Comparison of ENCODE assay signal across 13 cellular contexts in the genomic region with DNA sequence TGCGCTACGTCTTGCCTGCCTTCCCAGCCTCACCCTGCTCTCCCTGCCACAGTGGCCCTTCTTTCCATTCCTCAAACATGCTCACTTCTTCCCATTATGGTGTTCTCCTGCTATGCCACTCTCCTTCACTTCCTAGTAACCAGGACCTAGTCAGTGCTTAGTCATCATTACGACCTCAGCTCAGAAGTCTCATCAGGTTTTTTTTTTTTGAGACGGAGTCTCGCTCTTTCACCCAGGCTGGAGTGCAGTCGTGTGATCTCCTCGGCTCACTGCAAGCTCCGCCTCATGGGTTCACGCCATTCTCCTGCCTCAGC.
A peak's percentile ranks its signal among the peaks of the same experiment; 100 is the strongest.
DNase-seq lines count a peak whose midpoint lies in the region; ATAC-seq, FAIRE-seq and TF ChIP-seq lines count a peak whose summit lies in the region.
"Had no signal": no experiment of that assay in that cellular context is flagged by ENCODE, and none has a peak within 500 bp of the region (broad histone marks: within the 10 kb centered on the region; RNA-seq: fewer than 3 reads in every experiment).

No MANE protein-coding gene starts in this region.

- WGBS in right lobe of liver (ENCODE audit: insufficient coverage, low coverage, low lambda C conversion rate, missing lambda C conversion rate), result 74% methylated on average over 7 of the region's 9 CpGs
- WGBS in HepG2 (ENCODE audit: low lambda C conversion rate), result 65% methylated on average over 9 of the region's 9 CpGs

- no peaks in the 10 kb centered on the region for H4K20me1 ChIP-seq in HepG2 (ENCODE audit: insufficient read depth, low read length)

- no peak for DNase-seq in right lobe of liver
- DNase-seq in HepG2 (ENCODE audit: low spot score), result no peak
- DNase-seq in hepatic stellate cell (ENCODE audit: low spot score), result peak; percentile 46
- DNase-seq in NCI-H2081 treated with DMSO at 0.1 percent for 48 hours (lab: John Stamatoyannopoulos, UW), result no peak
- no peak for DNase-seq in T1000 (lab: John Stamatoyannopoulos, UW)
- no peak for DNase-seq in dorsolateral prefrontal cortex
- DNase-seq: CD4-positive, CD25-positive, alpha-beta regulatory T cell; heart right ventricle; NCI-H446; WERI-Rb-1 had no signal

- no peak overlapping the region for H3K4me3 ChIP-seq in right lobe of liver
- H3K4me3 ChIP-seq in HepG2 (replicated peaks in 1 of 3; ENCODE audit: insufficient read depth in 1 of 3, low read depth in 2 of 3, low read length in 3 of 3), result no peak overlapping the region
- H3K4me3 ChIP-seq in dorsolateral prefrontal cortex, result no peak overlapping the region
- H3K4me3 ChIP-seq: heart right ventricle had no signal

- FAIRE-seq in HepG2 (lab: Jason Lieb, UNC), result no peak

- no peaks in the 10 kb centered on the region for H3K79me2 ChIP-seq in HepG2 (ENCODE audit: insufficient read depth, low read length)

- no peak overlapping the region for H3K27ac ChIP-seq in right lobe of liver
- no peak overlapping the region for H3K27ac ChIP-seq in HepG2 (ENCODE audit: extremely low read length, insufficient read depth, low read length)
- no peak overlapping the region for H3K27ac ChIP-seq in dorsolateral prefrontal cortex
- H3K27ac ChIP-seq: WERI-Rb-1 had no signal

- no peak for TF ChIP-seq POLR2A in right lobe of liver (IDR thresholded peaks at IDR 0.05)
- no peak for TF ChIP-seq POLR2A in HepG2 (IDR thresholded peaks at IDR 0.05; ENCODE audit: insufficient read depth in 1 of 2, low read depth in 2 of 2, low read length in 2 of 2)

- in situ Hi-C loops in HepG2 (cut with HindIII; ENCODE audit: extremely low pct_ligation_motif_present, low pct_unique_long_range_greater_than_20kb), result no loop called here

- no peak overlapping the region for H3K4me2 ChIP-seq in HepG2 (ENCODE audit: low read depth, low read length)

- no peak overlapping the region for H3K27ac Mint-ChIP-seq in activated T-helper 17 cell treated with anti-CD3 and anti-CD28 coated beads, Interleukin-2, amount 50 U/mL, for 72 hours
- H3K27ac Mint-ChIP-seq: activated naive CD4-positive, alpha-beta T cell treated with anti-CD3 and anti-CD28 coated beads, Interleukin-2, amount 50 U/mL, for 24 hours; CD4-positive, CD25-positive, alpha-beta regulatory T cell had no signal

- H3K9ac ChIP-seq in HepG2 (ENCODE audit: insufficient read depth, low read depth, low read length), result no peak overlapping the region

- intact Hi-C loops in right lobe of liver (cut with DNase I) (no loop called here), HepG2 (cut with micrococcal nuclease; ENCODE audit: unreplicated experiment) (no loop called here), dorsolateral prefrontal cortex (cut with DNase I) (no loop called here)

- TF ChIP-seq EP300 in HepG2 (IDR thresholded peaks at IDR 0.05; ENCODE audit: low read depth in 2 of 2, low read length in 2 of 2) (no peak), HepG2 (CRISPR knock-in tag; IDR thresholded peaks at IDR 0.05; ENCODE audit: borderline replicate concordance) (no peak)

- H2AFZ ChIP-seq in HepG2 (ENCODE audit: low read length), result no peak overlapping the region

- H3K9me3 ChIP-seq in right lobe of liver (no peaks in the 10 kb centered on the region), HepG2 (ENCODE audit: low read length) (no peaks in the 10 kb centered on the region)
- H3K9me3 ChIP-seq: heart right ventricle had no signal

- H3K9me3 Mint-ChIP-seq in activated T-helper 17 cell treated with anti-CD3 and anti-CD28 coated beads, Interleukin-2, amount 50 U/mL, for 72 hours, result no peaks in the 10 kb centered on the region
- H3K9me3 Mint-ChIP-seq: activated naive CD4-positive, alpha-beta T cell treated with anti-CD3 and anti-CD28 coated beads, Interleukin-2, amount 50 U/mL, for 24 hours; CD4-positive, CD25-positive, alpha-beta regulatory T cell had no signal

- no peak for TF ChIP-seq RAD21 in HepG2 (CRISPR knock-in tag; IDR thresholded peaks at IDR 0.05)

- H3K36me3 Mint-ChIP-seq in activated T-helper 17 cell treated with anti-CD3 and anti-CD28 coated beads, Interleukin-2, amount 50 U/mL, for 72 hours (ENCODE audit: low read depth), result peaks cover 6% of the 10 kb centered on the region
- H3K36me3 Mint-ChIP-seq: activated naive CD4-positive, alpha-beta T cell treated with anti-CD3 and anti-CD28 coated beads, Interleukin-2, amount 50 U/mL, for 24 hours; CD4-positive, CD25-positive, alpha-beta regulatory T cell had no signal

- no peaks in the 10 kb centered on the region for H3K4me1 ChIP-seq in right lobe of liver
- H3K4me1 ChIP-seq in HepG2 (ENCODE audit: insufficient read depth, low read length), result peaks cover 13% of the 10 kb centered on the region

- no peaks in the 10 kb centered on the region for H3K27me3 Mint-ChIP-seq in activated T-helper 17 cell treated with anti-CD3 and anti-CD28 coated beads, Interleukin-2, amount 50 U/mL, for 72 hours
- H3K27me3 Mint-ChIP-seq: activated naive CD4-positive, alpha-beta T cell treated with anti-CD3 and anti-CD28 coated beads, Interleukin-2, amount 50 U/mL, for 24 hours had no signal

- CTCF ChIA-PET in HepG2 (lab: Yijun Ruan, JAX; ENCODE audit: low intra/inter-chr PET ratio, low total read pairs), result no interaction called here

- ATAC-seq in right lobe of liver, result peak in 3 of 4 donors; percentile 30 to 65 (median 53)
- no peak; the same call in 2 of the 3 replicates for ATAC-seq in HepG2
- ATAC-seq in activated T-helper 17 cell treated with anti-CD3 and anti-CD28 coated beads, Interleukin-2, amount 50 U/mL, for 72 hours (replicated peaks), result peak; percentile 59
- ATAC-seq in HG03565 (IDR thresholded peaks at IDR 0.05; ENCODE audit: unreplicated experiment), result no peak

- no peak for TF ChIP-seq CTCF in right lobe of liver (IDR thresholded peaks at IDR 0.05)
- no peak for TF ChIP-seq CTCF in HepG2 (CRISPR knock-in tag; IDR thresholded peaks at IDR 0.05)
- TF ChIP-seq CTCF in dorsolateral prefrontal cortex (IDR thresholded peaks at IDR 0.05 in 54 of 56, conservative IDR thresholded peaks at IDR 0.05 in 2 of 56; ENCODE audit: low read depth in 1 of 56, partially characterized antibody in 56 of 56), result no peak

- H3K4me1 Mint-ChIP-seq in activated T-helper 17 cell treated with anti-CD3 and anti-CD28 coated beads, Interleukin-2, amount 50 U/mL, for 72 hours, result peaks cover 19% of the 10 kb centered on the region
- H3K4me1 Mint-ChIP-seq: activated naive CD4-positive, alpha-beta T cell treated with anti-CD3 and anti-CD28 coated beads, Interleukin-2, amount 50 U/mL, for 24 hours had no signal

- POLR2A ChIA-PET in HepG2 (lab: Yijun Ruan, JAX), result no interaction called here

- BruUV-seq in HepG2 (replicated peaks; lab: Mats Ljungman, UMichigan), result no TSS peak

- peak overlapping the region; percentile 1 for H3K4me3 Mint-ChIP-seq in activated T-helper 17 cell treated with anti-CD3 and anti-CD28 coated beads, Interleukin-2, amount 50 U/mL, for 72 hours
- H3K4me3 Mint-ChIP-seq: activated naive CD4-positive, alpha-beta T cell treated with anti-CD3 and anti-CD28 coated beads, Interleukin-2, amount 50 U/mL, for 24 hours; CD4-positive, CD25-positive, alpha-beta regulatory T cell had no signal

- H3K27me3 ChIP-seq in right lobe of liver (no peaks in the 10 kb centered on the region), HepG2 (ENCODE audit: control insufficient read depth in 1 of 2, insufficient read depth in 2 of 2, low read length in 2 of 2) (peaks cover 0 to 2% of the 10 kb centered on the region in 2 experiments; a peak in 1 of 5 replicates), dorsolateral prefrontal cortex (no peaks in the 10 kb centered on the region)
- H3K27me3 ChIP-seq: heart right ventricle had no signal

- H3K36me3 ChIP-seq in right lobe of liver (no peaks in the 10 kb centered on the region), HepG2 (replicated peaks in 1 of 2; ENCODE audit: control insufficient read depth in 1 of 2, insufficient read depth in 2 of 2, low read length in 2 of 2) (no peaks in the 10 kb centered on the region)
- H3K36me3 ChIP-seq: heart right ventricle, WERI-Rb-1 had no signal

TF ChIP-seq in HepG2, 621 proteins besides CTCF, POLR2A, EP300 and RAD21:
- TF ChIP-seq PCBP1 (IDR thresholded peaks at IDR 0.05; ENCODE audit: borderline replicate concordance, low read depth, low read length) (no peak), MAFK (conservative IDR thresholded peaks at IDR 0.05 in 1 of 2, IDR thresholded peaks at IDR 0.05 in 1 of 2; ENCODE audit: low read length in 2 of 2) (peak in 1 of 2 experiments; percentile 33; a peak in 2 of 4 replicates)

Comparison
In these comparisons a context has a peak if more than half of its experiments do, and no peak if none do; other contexts are left out.
1. ATAC-seq: peak in right lobe of liver (3 of 4) and activated T-helper 17 cell treated with anti-CD3 and anti-CD28 coated beads, Interleukin-2, amount 50 U/mL, for 72 hours (single experiment); none in HepG2 (single experiment) and HG03565 (single experiment).